10 cellular contexts compared by ENCODE assay signal in the genomic region with DNA sequence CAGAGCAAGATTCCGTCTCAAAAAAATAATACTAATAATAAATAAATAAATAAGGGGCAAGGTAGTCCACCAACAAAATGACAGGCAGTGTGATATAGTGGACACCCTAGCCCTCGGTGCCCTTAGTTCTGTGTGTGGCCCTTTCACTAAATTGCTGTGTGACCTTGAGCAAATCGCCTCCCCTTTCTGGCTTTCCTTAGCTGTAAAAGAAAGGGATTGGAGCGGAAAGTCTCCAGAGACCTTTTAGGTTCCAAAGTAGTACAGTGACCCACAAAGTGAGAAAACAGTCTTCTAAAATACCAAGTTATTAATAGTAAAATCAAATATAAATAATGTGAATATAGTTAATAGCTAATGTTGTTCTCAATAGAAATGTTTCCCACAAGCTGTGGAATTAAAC. TPM values are rescaled to one million over a fixed set of nuclear protein-coding genes. Genes with fewer than 3 reads are reported as not detected.
DNase-seq lines count a peak whose midpoint lies in the region; ATAC-seq, FAIRE-seq and TF ChIP-seq lines count a peak whose summit lies in the region.
"Had no signal": no experiment of that assay in that cellular context is flagged by ENCODE, and none has a peak within 500 bp of the region (broad histone marks: within the 10 kb centered on the region; RNA-seq: fewer than 3 reads in every experiment).

No MANE protein-coding gene starts in this region.

- H3K4me1 Mint-ChIP-seq in GM23338 (peaks cover 58% of the 10 kb centered on the region), astrocyte (ENCODE audit: low read depth, unreplicated experiment) (peaks cover 68% of the 10 kb centered on the region)
- peaks cover 52% of the 10 kb centered on the region for H3K4me1 Mint-ChIP-seq in activated naive CD8-positive, alpha-beta T cell treated with anti-CD3 and anti-CD28 coated beads for 36 hours

- no peaks in the 10 kb centered on the region for H3K9me2 ChIP-seq in GM23338 (ENCODE audit: insufficient read depth)

- H4K20me1 ChIP-seq in GM23338 (replicated peaks; ENCODE audit: insufficient read depth) (no peaks in the 10 kb centered on the region), astrocyte (ENCODE audit: insufficient read depth, low read length) (peaks cover 55% of the 10 kb centered on the region)

- no peak overlapping the region for H3K4me3 ChIP-seq in GM23338
- peak overlapping the region; percentile 47 for H3K4me3 ChIP-seq in astrocyte (ENCODE audit: insufficient read depth, low read depth, low read length)
- H3K4me3 ChIP-seq in right cardiac atrium (ENCODE audit: low read length), result peak overlapping the region; percentile 51
- no peak overlapping the region for H3K4me3 ChIP-seq in small intestine (ENCODE audit: low read depth in 1 of 2, low read length in 2 of 2)

- H3K27ac Mint-ChIP-seq in GM23338, result no peak overlapping the region; the same call in 1 of the 2 replicates
- H3K27ac Mint-ChIP-seq in astrocyte (ENCODE audit: unreplicated experiment), result peak overlapping the region; percentile 100
- no peak overlapping the region for H3K27ac Mint-ChIP-seq in activated naive CD8-positive, alpha-beta T cell treated with anti-CD3 and anti-CD28 coated beads for 36 hours

- H3K27ac ChIP-seq in GM23338 (ENCODE audit: low read depth) (no peak overlapping the region), astrocyte (ENCODE audit: low read depth, low read length) (peak overlapping the region; percentile 100), right cardiac atrium (ENCODE audit: low read length) (peak overlapping the region; percentile 100), small intestine (ENCODE audit: low read depth in 1 of 2, low read length in 1 of 2) (peak overlapping the region; percentile 95 to 97)

- no peak for FAIRE-seq in astrocyte (lab: Jason Lieb, UNC)
- FAIRE-seq in small intestine (lab: Jason Lieb, UNC), result no peak

- H3K4me2 ChIP-seq in GM23338 (peak overlapping the region; percentile 69; the same call in 1 of the 2 replicates), astrocyte (ENCODE audit: low read length) (peak overlapping the region; percentile 84)

- WGBS in right cardiac atrium, result 32% methylated on average over 4 of the region's 4 CpGs
- 43 to 54% (median 46%) methylated on average over 4 of the region's 4 CpGs for WGBS in small intestine, 3 donors

- H3K27me3 Mint-ChIP-seq in GM23338 (ENCODE audit: insufficient read depth, low read depth, poor library complexity), result peaks cover 40% of the 10 kb centered on the region
- H3K27me3 Mint-ChIP-seq in astrocyte (ENCODE audit: low read depth, unreplicated experiment), result no peaks in the 10 kb centered on the region
- peaks cover 15% of the 10 kb centered on the region for H3K27me3 Mint-ChIP-seq in activated naive CD8-positive, alpha-beta T cell treated with anti-CD3 and anti-CD28 coated beads for 36 hours

- 0 out of 2 replicates have a peak, but pooled peaks cover 3% of the 10 kb centered on the region for H3F3A ChIP-seq in GM23338 (replicated peaks; ENCODE audit: low read depth)

- no peaks in the 10 kb centered on the region for H3K9me3 ChIP-seq in astrocyte (ENCODE audit: insufficient read depth, low read depth, low read length)
- H3K9me3 ChIP-seq in right cardiac atrium (ENCODE audit: control insufficient read depth, low read length), result no peaks in the 10 kb centered on the region
- no peaks in the 10 kb centered on the region for H3K9me3 ChIP-seq in small intestine (ENCODE audit: control insufficient read depth, low read depth)

- H3K36me3 ChIP-seq in GM23338 (ENCODE audit: insufficient read depth) (no peaks in the 10 kb centered on the region), astrocyte (ENCODE audit: insufficient read depth, low read length) (peaks cover 14% of the 10 kb centered on the region), small intestine (ENCODE audit: control insufficient read depth in 2 of 2, insufficient read depth in 2 of 2, low read length in 2 of 2) (no peaks in the 10 kb centered on the region)

- H3K4me3 Mint-ChIP-seq in GM23338, result no peak overlapping the region; the same call in 2 of the 3 replicates
- peak overlapping the region; percentile 71 for H3K4me3 Mint-ChIP-seq in astrocyte (ENCODE audit: unreplicated experiment)
- no peak overlapping the region for H3K4me3 Mint-ChIP-seq in activated naive CD8-positive, alpha-beta T cell treated with anti-CD3 and anti-CD28 coated beads for 36 hours

- H2AFZ ChIP-seq in GM23338, result no peak overlapping the region
- no peak overlapping the region for H2AFZ ChIP-seq in astrocyte (ENCODE audit: low read depth, low read length)

- intact Hi-C loops in right cardiac atrium (cut with DNase I), result no loop called here

- TF ChIP-seq CTCF in GM23338 (conservative IDR thresholded peaks at IDR 0.05; ENCODE audit: low read depth in 2 of 2) (no peak), astrocyte (IDR thresholded peaks at IDR 0.05; ENCODE audit: insufficient read depth, low read depth, low read length) (no peak)

- ATAC-seq in GM23338, result no peak
- no peak for ATAC-seq in right cardiac atrium
- ATAC-seq in HG03521 (IDR thresholded peaks at IDR 0.05; ENCODE audit: unreplicated experiment), result no peak
- ATAC-seq in HG02973 (IDR thresholded peaks at IDR 0.05; ENCODE audit: unreplicated experiment), result no peak

- no peaks in the 10 kb centered on the region; the same call in 2 of the 3 replicates for H3K9me3 Mint-ChIP-seq in GM23338
- no peaks in the 10 kb centered on the region for H3K9me3 Mint-ChIP-seq in astrocyte (ENCODE audit: unreplicated experiment)
- no peaks in the 10 kb centered on the region for H3K9me3 Mint-ChIP-seq in activated naive CD8-positive, alpha-beta T cell treated with anti-CD3 and anti-CD28 coated beads for 36 hours

- DNase-seq in GM23338 (ENCODE audit: low spot score), result no peak
- no peak for DNase-seq in astrocyte (ENCODE audit: low read depth)
- DNase-seq in right cardiac atrium, result no peak
- DNase-seq in small intestine, result no peak
- DNase-seq in activated naive CD8-positive, alpha-beta T cell treated with anti-CD3 and anti-CD28 coated beads for 36 hours, result no peak
- no peak for DNase-seq in NOMO-1 treated with DMSO at 0.1 percent for 48 hours (lab: John Stamatoyannopoulos, UW; ENCODE audit: unreplicated experiment)
- DNase-seq: activated naive CD4-positive, alpha-beta T cell treated with Interleukin-2 at 50 U/mL for 16 hours; NCI-H2171 treated with DMSO at 0.1 percent for 48 hours had no signal

- H3K36me3 Mint-ChIP-seq in GM23338 (ENCODE audit: low read depth), result no peaks in the 10 kb centered on the region; the same call in 2 of the 3 replicates
- peaks cover 8% of the 10 kb centered on the region for H3K36me3 Mint-ChIP-seq in astrocyte (ENCODE audit: low read depth, unreplicated experiment)
- H3K36me3 Mint-ChIP-seq in activated naive CD8-positive, alpha-beta T cell treated with anti-CD3 and anti-CD28 coated beads for 36 hours, result peaks cover 6% of the 10 kb centered on the region

- peak overlapping the region; percentile 93 for H3K9ac ChIP-seq in astrocyte (ENCODE audit: low read length)

- H3K27me3 ChIP-seq in GM23338 (ENCODE audit: insufficient read depth), result no peaks in the 10 kb centered on the region
- H3K27me3 ChIP-seq in astrocyte (ENCODE audit: insufficient read depth, low read length), result no peaks in the 10 kb centered on the region
- no peaks in the 10 kb centered on the region for H3K27me3 ChIP-seq in right cardiac atrium (ENCODE audit: control insufficient read depth, insufficient read depth)
- H3K27me3 ChIP-seq in small intestine (ENCODE audit: control insufficient read depth in 2 of 2, insufficient read depth in 2 of 2, low read length in 2 of 2), result no peaks in the 10 kb centered on the region

- peaks cover 42% of the 10 kb centered on the region for H3K4me1 ChIP-seq in GM23338 (ENCODE audit: insufficient read depth)
- H3K4me1 ChIP-seq in astrocyte (ENCODE audit: insufficient read depth, low read length), result peaks cover 85% of the 10 kb centered on the region
- peaks cover 51% of the 10 kb centered on the region for H3K4me1 ChIP-seq in right cardiac atrium (ENCODE audit: control insufficient read depth, insufficient read depth, low read length)
- peaks cover 6 to 43% of the 10 kb centered on the region in 2 donors for H3K4me1 ChIP-seq in small intestine (ENCODE audit: control insufficient read depth in 2 of 2, insufficient read depth in 1 of 2, low read depth in 1 of 2, low read length in 1 of 2)

- H3K79me2 ChIP-seq in GM23338 (replicated peaks; ENCODE audit: insufficient read depth), result peaks cover 25% of the 10 kb centered on the region
- H3K79me2 ChIP-seq in astrocyte (ENCODE audit: insufficient read depth, low read length), result peaks cover 92% of the 10 kb centered on the region

TF ChIP-seq in GM23338, 12 proteins besides CTCF, POLR2A, EP300 and RAD21 (continues in another document):
- TF ChIP-seq STAT1 (IDR thresholded peaks at IDR 0.05; ENCODE audit: unreplicated experiment) (no peak), JUNB (IDR thresholded peaks at IDR 0.05; ENCODE audit: unreplicated experiment) (no peak), ZNF114 (CRISPR knock-in tag; IDR thresholded peaks at IDR 0.05) (no peak), CREB1 (CRISPR knock-in tag; IDR thresholded peaks at IDR 0.05; ENCODE audit: low read depth) (no peak), NANOG (IDR thresholded peaks at IDR 0.05; ENCODE audit: borderline replicate concordance) (no peak)

RNA-seq across cellular contexts. Expression of gene LMNA, which starts 7.6 kb away (rescaled TPM):
- total RNA-seq in GM23338 (2014; rRNA removed; shearing (Covaris generic)), result 56.3 and 68.9 TPM in 2 replicates
- polyA plus RNA-seq in GM23338 (2016; fragmentation: Nextera tagmentation; extraction: Ambion mirVana) (35.5 and 38.9 TPM in 2 replicates), right cardiac atrium (247 TPM), small intestine (100 to 1,000 TPM in 2 of 3 donors, 10 to 100 TPM in 1; 89.7 to 168 (median 101) TPM)
- total RNA-seq in astrocyte (429 and 464 TPM in 2 replicates), right cardiac atrium (100 to 1,000 TPM; 238 to 451 (median 281) TPM)
- total RNA-seq in activated naive CD8-positive, alpha-beta T cell treated with anti-CD3 and anti-CD28 coated beads for 36 hours, result 10 to 100 TPM; 32.3 to 37.8 TPM

RNA-seq across cellular contexts. Expression of gene SEMA4A, which starts 31.3 kb away (rescaled TPM):
- 17.0 and 20.2 TPM in 2 replicates for total RNA-seq in GM23338 (2014; rRNA removed; shearing (Covaris generic))
- polyA plus RNA-seq in GM23338 (2016; fragmentation: Nextera tagmentation; extraction: Ambion mirVana) (5.5 and 5.6 TPM in 2 replicates), right cardiac atrium (3.7 TPM), small intestine (1 to 10 TPM in 2 of 3 donors, under 1 TPM in 1; 0.89 to 1.9 (median 1.7) TPM)
- total RNA-seq in astrocyte (0.66 and 1.1 TPM in 2 replicates), right cardiac atrium (1 to 10 TPM; 2.3 to 3.4 (median 2.7) TPM)
- total RNA-seq in activated naive CD8-positive, alpha-beta T cell treated with anti-CD3 and anti-CD28 coated beads for 36 hours, result 10 to 100 TPM; 13.2 to 16.1 TPM

RNA-seq across cellular contexts. Expression of gene MEX3A, which starts 39.8 kb away (rescaled TPM):
- 31.5 and 38.1 TPM in 2 replicates for total RNA-seq in GM23338 (2014; rRNA removed; shearing (Covaris generic))
- polyA plus RNA-seq in GM23338 (2016; fragmentation: Nextera tagmentation; extraction: Ambion mirVana) (18.5 and 19.7 TPM in 2 replicates), right cardiac atrium (0.25 TPM), small intestine (1 to 10 TPM in 1 of 3 donors, under 1 TPM in 2; under 0.01 to 1.5 (median 0.22) TPM)
- total RNA-seq in astrocyte (32.9 and 37.6 TPM in 2 replicates), right cardiac atrium (under 1 TPM; 0.17 to 0.33 (median 0.19) TPM)
- under 1 TPM; 0.34 to 0.35 TPM for total RNA-seq in activated naive CD8-positive, alpha-beta T cell treated with anti-CD3 and anti-CD28 coated beads for 36 hours

Comparison
In these comparisons a context has a peak if more than half of its experiments do, and no peak if none do; other contexts are left out.
1. H3K4me3 ChIP-seq: peak in astrocyte (single experiment) and right cardiac atrium (single experiment); none in GM23338 (single experiment) and small intestine (0 of 2).
2. RNA of gene MEX3A, which starts 39.8 kb away (total RNA-seq): 31.5 to 38.1 TPM in GM23338 and 32.9 to 37.6 TPM in astrocyte; 0.34 to 0.35 TPM in activated naive CD8-positive, alpha-beta T cell treated with anti-CD3 and anti-CD28 coated beads for 36 hours and 0.17 to 0.33 TPM in right cardiac atrium; every median in the first group is over 10 times any median in the second.